10 cellular contexts compared by ENCODE assay signal in the genomic region with DNA sequence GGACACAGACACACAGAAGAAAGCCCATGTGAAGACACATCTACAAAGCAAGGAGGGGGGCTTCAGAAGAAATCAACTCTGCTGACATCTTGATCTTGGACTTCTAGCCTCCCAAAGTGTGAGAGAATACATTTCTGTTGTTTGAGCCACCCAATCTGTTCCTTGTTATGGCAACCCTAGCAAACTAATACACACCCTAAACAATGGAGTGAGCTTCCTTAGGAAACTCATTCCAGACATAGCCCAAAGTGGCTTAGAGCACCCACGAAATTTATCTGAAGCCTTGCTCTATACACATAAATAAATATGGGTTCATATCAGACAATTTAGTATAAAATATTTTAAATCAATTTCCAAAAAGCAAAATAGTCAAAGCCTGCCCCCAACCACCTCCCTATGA.
"Had no signal": no experiment of that assay in that cellular context is flagged by ENCODE, and none has a peak within 500 bp of the region (broad histone marks: within the 10 kb centered on the region; RNA-seq: fewer than 3 reads in every experiment).

No MANE protein-coding gene starts in this region.

- H3K4me3 ChIP-seq: esophagus squamous epithelium, gastroesophageal sphincter, right atrium auricular region, stomach, thyroid gland, upper lobe of left lung, vagina had no signal

- H3K9me3 ChIP-seq: esophagus squamous epithelium, gastroesophageal sphincter, right atrium auricular region, stomach, thyroid gland, upper lobe of left lung, vagina had no signal

- DNase-seq: cortex of kidney, esophagus squamous epithelium had no signal

- H3K4me1 ChIP-seq: esophagus squamous epithelium, gastroesophageal sphincter, right atrium auricular region, stomach, thyroid gland, upper lobe of left lung, vagina had no signal

- H3K36me3 ChIP-seq: esophagus squamous epithelium, gastroesophageal sphincter, right atrium auricular region, stomach, thyroid gland, upper lobe of left lung, vagina, WERI-Rb-1 had no signal

- H3K27me3 ChIP-seq: esophagus squamous epithelium, gastroesophageal sphincter, right atrium auricular region, stomach, thyroid gland, upper lobe of left lung, vagina had no signal

- H3K27ac ChIP-seq: epithelial cell of prostate, esophagus squamous epithelium, gastroesophageal sphincter, right atrium auricular region, stomach, thyroid gland, vagina, WERI-Rb-1 had no signal
